ENCODE assay signal across 23 cellular contexts in genomic region chr14:100890451-100890850, GRCh38. TPM values are rescaled to one million over a fixed set of nuclear protein-coding genes. Genes with fewer than 3 reads are reported as not detected.
DNase-seq lines count a peak whose midpoint lies in the region; ATAC-seq, FAIRE-seq and TF ChIP-seq lines count a peak whose summit lies in the region.
"Had no signal": no experiment of that assay in that cellular context is flagged by ENCODE, and none has a peak within 500 bp of the region (broad histone marks: within the 10 kb centered on the region; RNA-seq: fewer than 3 reads in every experiment).

No MANE protein-coding gene starts in this region.

- H3K9me3 ChIP-seq in BE2C (no peaks in the 10 kb centered on the region), kidney (ENCODE audit: control insufficient read depth in 1 of 2, low read length in 2 of 2) (no peaks in the 10 kb centered on the region)
- H3K9me3 ChIP-seq: Caco-2 had no signal

- intact Hi-C loops in kidney (cut with DNase I) (no loop called here), posterior vena cava (cut with DNase I) (no loop called here)

- no peak overlapping the region for H3K27ac Mint-ChIP-seq in activated T-cell treated with anti-CD3 and anti-CD28 coated beads, Interleukin-2, amount 50 U/mL, for 72 hours
- no peak overlapping the region for H3K27ac Mint-ChIP-seq in effector memory CD8-positive, alpha-beta T cell
- H3K27ac Mint-ChIP-seq: CD4-positive, CD25-positive, alpha-beta regulatory T cell; HFFc6 had no signal

- TF ChIP-seq CTCF in BE2C (IDR thresholded peaks at IDR 0.05; ENCODE audit: low read depth, low read length) (no peak), kidney (IDR thresholded peaks at IDR 0.05; ENCODE audit: borderline replicate concordance, extremely low read depth, insufficient read depth) (no peak)

- H3K27ac ChIP-seq in kidney (ENCODE audit: low read depth in 2 of 2, low read length in 2 of 2), result no peak overlapping the region
- H3K27ac ChIP-seq: KMS-11 had no signal

- H3K36me3 ChIP-seq in BE2C (peaks cover 72% of the 10 kb centered on the region), kidney (ENCODE audit: control insufficient read depth in 1 of 2, insufficient read depth in 2 of 2, low read length in 2 of 2) (no peaks in the 10 kb centered on the region)

- no peaks in the 10 kb centered on the region for H3K36me3 Mint-ChIP-seq in activated T-cell treated with anti-CD3 and anti-CD28 coated beads, Interleukin-2, amount 50 U/mL, for 72 hours (ENCODE audit: insufficient read depth in 2 of 2)
- no peaks in the 10 kb centered on the region for H3K36me3 Mint-ChIP-seq in effector memory CD8-positive, alpha-beta T cell (ENCODE audit: insufficient read depth)
- H3K36me3 Mint-ChIP-seq: CD4-positive, CD25-positive, alpha-beta regulatory T cell had no signal

- H3K27me3 ChIP-seq in BE2C, result no peaks in the 10 kb centered on the region

- H3K4me1 Mint-ChIP-seq in activated T-cell treated with anti-CD3 and anti-CD28 coated beads, Interleukin-2, amount 50 U/mL, for 72 hours (ENCODE audit: low read depth), result no peaks in the 10 kb centered on the region
- H3K4me1 Mint-ChIP-seq in effector memory CD8-positive, alpha-beta T cell (ENCODE audit: low read depth in 2 of 2), result no peaks in the 10 kb centered on the region
- H3K4me1 Mint-ChIP-seq: CD4-positive, CD25-positive, alpha-beta regulatory T cell had no signal

- no peaks in the 10 kb centered on the region for H3K9me3 Mint-ChIP-seq in activated T-cell treated with anti-CD3 and anti-CD28 coated beads, Interleukin-2, amount 50 U/mL, for 72 hours
- H3K9me3 Mint-ChIP-seq in effector memory CD8-positive, alpha-beta T cell, result no peaks in the 10 kb centered on the region
- H3K9me3 Mint-ChIP-seq: HFFc6 had no signal

- no peak overlapping the region for H3K4me3 Mint-ChIP-seq in activated T-cell treated with anti-CD3 and anti-CD28 coated beads, Interleukin-2, amount 50 U/mL, for 72 hours
- H3K4me3 Mint-ChIP-seq in effector memory CD8-positive, alpha-beta T cell, result no peak overlapping the region
- H3K4me3 Mint-ChIP-seq: CD4-positive, CD25-positive, alpha-beta regulatory T cell; HFFc6 had no signal

- FAIRE-seq in kidney (lab: Jason Lieb, UNC), result no peak

- no peak for ATAC-seq in activated T-cell treated with anti-CD3 and anti-CD28 coated beads, Interleukin-2, amount 50 U/mL, for 72 hours (replicated peaks in 1 of 2)
- ATAC-seq in effector memory CD8-positive, alpha-beta T cell (replicated peaks), result no peak

- peak; percentile 11 for DNase-seq in activated T-cell treated with anti-CD3 and anti-CD28 coated beads, Interleukin-2, amount 50 U/mL, for 1 hour
- DNase-seq in activated T-cell treated with anti-CD3 and anti-CD28 coated beads, Interleukin-2, amount 50 U/mL, for 72 hours, result no peak
- DNase-seq in BE2C (peak; percentile 3), kidney (peak; percentile 46), posterior vena cava (ENCODE audit: low spot score) (peak; percentile 38), retina (no peak), D341Med (ENCODE audit: low spot score) (no peak)
- DNase-seq in effector memory CD8-positive, alpha-beta T cell, result no peak
- DNase-seq: 8988T; CD4-positive, CD25-positive, alpha-beta regulatory T cell; DMS153; GDM1; H7; HFFc6; NCI-H1417; NCI-H187; NCI-H226; RPMI8226 had no signal

- H3K4me1 ChIP-seq in BE2C (peaks cover 4% of the 10 kb centered on the region), kidney (ENCODE audit: control insufficient read depth in 1 of 2, insufficient read depth in 1 of 2, low read depth in 1 of 2, low read length in 2 of 2) (no peaks in the 10 kb centered on the region)
- H3K4me1 ChIP-seq: Caco-2 had no signal

- peaks cover 7% of the 10 kb centered on the region for H3K27me3 Mint-ChIP-seq in activated T-cell treated with anti-CD3 and anti-CD28 coated beads, Interleukin-2, amount 50 U/mL, for 72 hours (ENCODE audit: low read depth)
- peaks cover 44 to 74% of the 10 kb centered on the region in 2 donors for H3K27me3 Mint-ChIP-seq in effector memory CD8-positive, alpha-beta T cell

- H3K4me3 ChIP-seq in BE2C (ENCODE audit: low read depth, low read length), result no peak overlapping the region
- H3K4me3 ChIP-seq in kidney (ENCODE audit: low read length in 2 of 2), result no peak overlapping the region

- H3K9ac ChIP-seq in kidney (ENCODE audit: low read length in 2 of 2), result no peak overlapping the region
- H3K9ac ChIP-seq: KMS-11 had no signal

RNA-seq across cellular contexts. Expression of gene RTL1, which starts 13.1 kb away (rescaled TPM):
- total RNA-seq in activated T-cell treated with anti-CD3 and anti-CD28 coated beads, Interleukin-2, amount 50 U/mL, for 72 hours, result not detected
- polyA plus RNA-seq in BE2C (2012; ENCODE audit: insufficient read depth, insufficient read length, low read depth), result 2.0 TPM
- not detected for total RNA-seq in kidney
- not detected for polyA plus RNA-seq in kidney (ENCODE audit: insufficient read depth, low read depth, low replicate concordance)
- not detected for total RNA-seq in posterior vena cava
- total RNA-seq: Caco-2; CD4-positive, CD25-positive, alpha-beta regulatory T cell; Daoy; H7; HFFc6; HT-29 had no signal
- polyA plus RNA-seq: AG04450; CD4-positive, CD25-positive, alpha-beta regulatory T cell had no signal

Comparison
In these comparisons a context has a peak if more than half of its experiments do, and no peak if none do; other contexts are left out.
1. DNase-seq: peak in activated T-cell treated with anti-CD3 and anti-CD28 coated beads, Interleukin-2, amount 50 U/mL, for 1 hour (single experiment), BE2C (single experiment), kidney (single experiment) and posterior vena cava (single experiment); none in activated T-cell treated with anti-CD3 and anti-CD28 coated beads, Interleukin-2, amount 50 U/mL, for 72 hours (0 of 2), retina (single experiment), D341Med (single experiment) and effector memory CD8-positive, alpha-beta T cell (0 of 3).